In the genomic region with DNA sequence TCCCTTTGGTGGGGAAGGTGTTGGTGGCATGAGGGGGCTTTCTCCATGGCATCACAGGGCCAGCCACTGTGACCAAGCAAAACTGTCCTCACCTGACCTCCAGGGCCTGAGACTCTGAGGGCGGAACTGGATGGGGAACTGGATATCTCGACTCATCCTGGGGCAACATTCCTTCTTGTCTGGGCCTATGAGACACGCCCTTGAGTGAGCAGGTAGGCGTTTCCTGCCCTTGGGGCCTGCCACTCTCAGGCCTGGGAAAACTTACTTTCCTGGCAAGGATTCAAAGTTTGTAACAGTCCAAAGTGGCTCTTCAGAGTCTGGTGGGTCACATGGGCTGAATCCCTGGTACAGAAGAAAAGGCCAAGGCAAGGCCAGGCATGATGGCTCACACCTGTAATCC, we compare ENCODE assay signal across 13 cellular contexts. TPM values are rescaled to one million over a fixed set of nuclear protein-coding genes. Genes with fewer than 3 reads are reported as not detected.
DNase-seq lines count a peak whose midpoint lies in the region; ATAC-seq and TF ChIP-seq lines count a peak whose summit lies in the region.
"Had no signal": no experiment of that assay in that cellular context is flagged by ENCODE, and none has a peak within 500 bp of the region (broad histone marks: within the 10 kb centered on the region; RNA-seq: fewer than 3 reads in every experiment).

No MANE protein-coding gene starts in this region.

- 78% methylated on average over 3 of the region's 4 CpGs; no CpG with 5 or more reads in 1 of the 2 experiments for WGBS in IMR-90 (ENCODE audit: extremely low coverage in 2 of 2, insufficient read length in 1 of 2), 2 experiments
- 57 to 73% methylated on average over 4 of the region's 4 CpGs for WGBS in lung, 2 donors

- H3K79me1 ChIP-seq in IMR-90 (ENCODE audit: low read depth in 1 of 2, low read length in 2 of 2), result no peaks in the 10 kb centered on the region

- no peak overlapping the region for H2AK9ac ChIP-seq in IMR-90 (replicated peaks; ENCODE audit: low read depth, low read length, poor library complexity)

- peaks cover 1% of the 10 kb centered on the region; the same call in 1 of the 2 replicates for H3K9me3 ChIP-seq in IMR-90 (ENCODE audit: control insufficient read depth, insufficient read depth, low read length)
- no peaks in the 10 kb centered on the region for H3K9me3 ChIP-seq in lung (ENCODE audit: control insufficient read depth in 2 of 2, insufficient read depth in 1 of 2, low read length in 1 of 2)

- H3K18ac ChIP-seq in IMR-90 (ENCODE audit: low read depth, low read length), result no peak overlapping the region

- no peak overlapping the region for H4K8ac ChIP-seq in IMR-90 (ENCODE audit: low read depth in 2 of 2, low read length in 2 of 2)

- H3K9ac ChIP-seq in IMR-90 (ENCODE audit: low read depth, low read length), result no peak overlapping the region

- dilution Hi-C loops in IMR-90 (cut with HindIII; ENCODE audit: low sequenced_read_pairs, unreplicated experiment), result no loop called here

- H3K27me3 ChIP-seq in IMR-90 (ENCODE audit: control insufficient read depth, insufficient read depth, low read length) (no peaks in the 10 kb centered on the region), lung (ENCODE audit: control insufficient read depth, insufficient read depth) (no peaks in the 10 kb centered on the region)

- CTCF ChIA-PET in IMR-90 (lab: Yijun Ruan, JAX), result no interaction called here

- no peaks in the 10 kb centered on the region for H3K9me3 Mint-ChIP-seq in endothelial cell (ENCODE audit: unreplicated experiment)
- H3K9me3 Mint-ChIP-seq: activated CD4-positive, alpha-beta memory T cell treated with anti-CD3 and anti-CD28 coated beads, Interleukin-2, amount 10 ng/mL, durations not matched to agents 7 days and 5 days had no signal

- no peak overlapping the region for H3K4ac ChIP-seq in IMR-90 (ENCODE audit: low read depth, low read length)

- H3K9me1 ChIP-seq in IMR-90 (ENCODE audit: insufficient read depth, low read length), result peaks cover 3% of the 10 kb centered on the region; the same call in 1 of the 2 replicates

- 0 out of 2 replicates have a peak overlapping the region, but pooled peaks have one; percentile 8 for H3K14ac ChIP-seq in IMR-90 (replicated peaks; ENCODE audit: low read depth, low read length)

- H2BK120ac ChIP-seq in IMR-90 (ENCODE audit: low read depth, low read length), result no peak overlapping the region

- intact Hi-C loops in IMR-90 (cut with micrococcal nuclease), result no loop called here

- no peaks in the 10 kb centered on the region for H3K36me3 Mint-ChIP-seq in endothelial cell (ENCODE audit: low read depth, unreplicated experiment)

- no peak overlapping the region for H2AK5ac ChIP-seq in IMR-90 (ENCODE audit: low read depth, low read length)

- peaks cover 7% of the 10 kb centered on the region for H3K27me3 Mint-ChIP-seq in endothelial cell (ENCODE audit: unreplicated experiment)
- H3K27me3 Mint-ChIP-seq: CD4-positive, alpha-beta memory T cell had no signal

- TF ChIP-seq CTCF in IMR-90 (conservative IDR thresholded peaks at IDR 0.05; ENCODE audit: low read depth, low read length) (no peak), cardiac fibroblast (IDR thresholded peaks at IDR 0.05; ENCODE audit: low read depth, low read length) (no peak), lung (IDR thresholded peaks at IDR 0.05; ENCODE audit: control extremely low read depth, extremely low read depth) (no peak), endothelial cell (IDR thresholded peaks at IDR 0.05; ENCODE audit: unreplicated experiment) (no peak), GM10266 (IDR thresholded peaks at IDR 0.05; ENCODE audit: control insufficient read depth, insufficient read depth, low read depth, missing control alignments) (no peak)

- H3K4me3 ChIP-seq in IMR-90 (ENCODE audit: insufficient read depth, low read depth, low read length) (no peak overlapping the region), cardiac fibroblast (replicated peaks in 1 of 2; ENCODE audit: low read depth in 2 of 2, low read length in 2 of 2) (no peak overlapping the region), lung (no peak overlapping the region)

- no peak overlapping the region for H3K4me2 ChIP-seq in IMR-90 (ENCODE audit: low read depth, low read length)

- in situ Hi-C loops in IMR-90 (cut with MboI; ENCODE audit: low sequenced_read_pairs), result loop anchor here (10.0 kb wide), 1 partner anchor 207 kb away; no protein-coding TSS in a partner anchor

- no peak for TF ChIP-seq POLR2A in IMR-90 (IDR thresholded peaks at IDR 0.05; ENCODE audit: low read depth, low read length)

- DNase-seq in COLO829 (ENCODE audit: low spot score) (peak; percentile 42), IMR-90 (peak; percentile 17), cardiac fibroblast (ENCODE audit: low read depth in 2 of 2) (peak; percentile 39 to 53), lung (ENCODE audit: low spot score) (peak; percentile 79), endothelial cell (ENCODE audit: low spot score) (no peak), NCI-H524 treated with DMSO at 0.1 percent for 48 hours (lab: John Stamatoyannopoulos, UW) (no peak), GM10266 (ENCODE audit: extremely low spot score) (no peak)
- DNase-seq: activated CD4-positive, alpha-beta memory T cell treated with anti-CD3 and anti-CD28 coated beads, Interleukin-2, amount 10 ng/mL, durations not matched to agents 7 days and 5 days; CD4-positive, alpha-beta memory T cell; NCI-H1436 treated with DMSO at 0.1 percent for 48 hours; RPMI8226; stimulated activated CD4-positive, alpha-beta T cell treated with anti-CD3 and anti-CD28 coated beads, Interleukin-2, amount 100 ng/mL, for 24 hours had no signal

- no peak overlapping the region for H3K4me3 Mint-ChIP-seq in endothelial cell (ENCODE audit: unreplicated experiment)
- H3K4me3 Mint-ChIP-seq: activated CD4-positive, alpha-beta memory T cell treated with anti-CD3 and anti-CD28 coated beads, Interleukin-2, amount 10 ng/mL, durations not matched to agents 7 days and 5 days; CD4-positive, alpha-beta memory T cell had no signal

- BruUV-seq in IMR-90 (replicated peaks; lab: Mats Ljungman, UMichigan), result no TSS peak

- no peak for TF ChIP-seq RAD21 in IMR-90 (IDR thresholded peaks at IDR 0.05; ENCODE audit: low read length)

- H4K20me1 ChIP-seq in IMR-90 (ENCODE audit: insufficient read depth, low read length), result no peaks in the 10 kb centered on the region

- POLR2A ChIA-PET in IMR-90 (lab: Charles Lee; ENCODE audit: unreplicated experiment), result no interaction called here

- H3K56ac ChIP-seq in IMR-90 (ENCODE audit: extremely low read depth, insufficient read depth, low read length), result no peak overlapping the region

- H3K27ac Mint-ChIP-seq in endothelial cell (ENCODE audit: unreplicated experiment), result no peak overlapping the region
- H3K27ac Mint-ChIP-seq: activated CD4-positive, alpha-beta memory T cell treated with anti-CD3 and anti-CD28 coated beads, Interleukin-2, amount 10 ng/mL, durations not matched to agents 7 days and 5 days had no signal

- no peak overlapping the region for H3K23ac ChIP-seq in IMR-90 (ENCODE audit: low read depth, low read length)

- H2AFZ ChIP-seq in IMR-90 (replicated peaks; ENCODE audit: low read length, poor library complexity), result peak overlapping the region; percentile 47

- ATAC-seq in IMR-90 (ENCODE audit: low read depth) (no peak), lung (ENCODE audit: insufficient read depth, low FRiP score) (peak; percentile 82), HG03280 (IDR thresholded peaks at IDR 0.05; ENCODE audit: unreplicated experiment) (no peak)

- H3K27ac ChIP-seq in IMR-90 (ENCODE audit: insufficient read depth, low read length) (no peak overlapping the region), lung (ENCODE audit: low read depth in 1 of 2, low read length in 1 of 2) (no peak overlapping the region)

- H2BK20ac ChIP-seq in IMR-90 (ENCODE audit: low read depth, low read length), result no peak overlapping the region

- H4K5ac ChIP-seq in IMR-90 (ENCODE audit: low read depth, low read length), result no peak overlapping the region

- no peak overlapping the region for H2BK5ac ChIP-seq in IMR-90 (ENCODE audit: low read depth, low read length, poor library complexity, severe bottlenecking)

- H3K4me1 ChIP-seq in IMR-90 (ENCODE audit: control insufficient read depth, insufficient read depth, low read length) (no peaks in the 10 kb centered on the region), lung (ENCODE audit: control insufficient read depth in 2 of 2, insufficient read depth in 2 of 2, low read length in 2 of 2) (peaks cover 0 to 2% of the 10 kb centered on the region in 2 donors)

- no peak overlapping the region for H2BK15ac ChIP-seq in IMR-90 (ENCODE audit: low read depth, low read length)

- H3K4me1 Mint-ChIP-seq in endothelial cell (ENCODE audit: unreplicated experiment), result no peaks in the 10 kb centered on the region
- H3K4me1 Mint-ChIP-seq: activated CD4-positive, alpha-beta memory T cell treated with anti-CD3 and anti-CD28 coated beads, Interleukin-2, amount 10 ng/mL, durations not matched to agents 7 days and 5 days; CD4-positive, alpha-beta memory T cell had no signal

- no peak overlapping the region for H4K91ac ChIP-seq in IMR-90 (ENCODE audit: insufficient read depth, low read depth, low read length)

- no peaks in the 10 kb centered on the region for H3K36me3 ChIP-seq in IMR-90 (ENCODE audit: control insufficient read depth, insufficient read depth, low read length)
- H3K36me3 ChIP-seq in lung (ENCODE audit: control insufficient read depth in 2 of 2, insufficient read depth in 2 of 2, low read length in 2 of 2), result no peaks in the 10 kb centered on the region

RNA-seq across cellular contexts. Expression of a gene that starts 9.6 kb away (rescaled TPM):
- total RNA-seq in IMR-90 (2012; rRNA removed), result 5.6 and 37.2 TPM in 2 replicates
- polyA plus RNA-seq in IMR-90 (2012; rRNA removed), result 117 and 170 TPM in 2 replicates
- 21.5 and 26.9 TPM in 2 replicates for polyA plus RNA-seq in IMR-90 (2012; cell fraction: cytosol; rRNA removed)
- 12.7 and 14.1 TPM in 2 replicates for polyA plus RNA-seq in IMR-90 (2012; cell fraction: nucleus; rRNA removed; ENCODE audit: low replicate concordance)
- total RNA-seq in lung, result 100 to 1,000 TPM in 1 of 2 donors, 10 to 100 TPM in 1; 39.3 to 248 TPM
- polyA plus RNA-seq in lung, result 100 to 1,000 TPM; 364 to 989 TPM
- total RNA-seq in endothelial cell (ENCODE audit: unreplicated experiment), result 2.3 TPM

RNA-seq across cellular contexts. Expression of a gene that starts 22.3 kb away (rescaled TPM):
- total RNA-seq in IMR-90 (2012; rRNA removed) (not detected in 2 replicates), lung (1 to 10 TPM in 1 of 2 donors, not detected in 1; 4.4 TPM), endothelial cell (ENCODE audit: unreplicated experiment) (not detected)
- polyA plus RNA-seq in IMR-90 (2012; rRNA removed) (not detected in 2 replicates), lung (10 to 100 TPM in 1 of 2 donors, 1 to 10 TPM in 1; 1.9 to 10.3 TPM)
- polyA plus RNA-seq in IMR-90 (2012; cell fraction: cytosol; rRNA removed), result not detected in 2 replicates
- not detected in 2 replicates for polyA plus RNA-seq in IMR-90 (2012; cell fraction: nucleus; rRNA removed; ENCODE audit: low replicate concordance)
- total RNA-seq: activated CD4-positive, alpha-beta memory T cell treated with anti-CD3 and anti-CD28 coated beads, Interleukin-2, amount 10 ng/mL, durations not matched to agents 7 days and 5 days had no signal
- polyA plus RNA-seq: CD4-positive, alpha-beta memory T cell had no signal

RNA-seq across cellular contexts. Expression of a gene that starts 24.0 kb away (rescaled TPM):
- total RNA-seq in IMR-90 (2012; rRNA removed), result not detected in 2 replicates
- polyA plus RNA-seq in IMR-90 (2012; rRNA removed), result 0.48 and 0.56 TPM in 2 replicates
- 0.62 TPM in 1 of 2 replicates, not detected in the other for polyA plus RNA-seq in IMR-90 (2012; cell fraction: cytosol; rRNA removed)
- polyA plus RNA-seq in IMR-90 (2012; cell fraction: nucleus; rRNA removed; ENCODE audit: low replicate concordance), result not detected in 2 replicates
- total RNA-seq in lung, result 10 to 100 TPM in 1 of 2 donors, 1 to 10 TPM in 1; 3.5 to 38.1 TPM
- polyA plus RNA-seq in lung, result 100 to 1,000 TPM; 118 to 140 TPM
- not detected for total RNA-seq in endothelial cell (ENCODE audit: unreplicated experiment)
- total RNA-seq: CD4-positive, alpha-beta memory T cell had no signal

RNA-seq across cellular contexts. Expression of a gene that starts 34.1 kb away (rescaled TPM):
- total RNA-seq in IMR-90 (2012; rRNA removed) (not detected in 2 replicates), lung (10 to 100 TPM in 1 of 2 donors, 1 to 10 TPM in 1; 3.6 to 30.9 TPM), endothelial cell (ENCODE audit: unreplicated experiment) (not detected)
- polyA plus RNA-seq in IMR-90 (2012; rRNA removed) (0.56 and 1.1 TPM in 2 replicates), lung (10 to 100 TPM; 10.9 to 42.0 TPM)
- 0.73 and 0.95 TPM in 2 replicates for polyA plus RNA-seq in IMR-90 (2012; cell fraction: cytosol; rRNA removed)
- polyA plus RNA-seq in IMR-90 (2012; cell fraction: nucleus; rRNA removed; ENCODE audit: low replicate concordance), result 0.07 and 0.26 TPM in 2 replicates

RNA-seq across cellular contexts. Expression of a gene that starts 38.0 kb away (rescaled TPM):
- total RNA-seq in IMR-90 (2012; rRNA removed) (70.3 and 72.6 TPM in 2 replicates), lung (10 to 100 TPM; 58.5 to 59.9 TPM), endothelial cell (ENCODE audit: unreplicated experiment) (92.9 TPM)
- polyA plus RNA-seq in IMR-90 (2012; rRNA removed) (54.6 and 55.3 TPM in 2 replicates), lung (10 to 100 TPM; 27.4 to 43.9 TPM)
- 22.3 and 25.1 TPM in 2 replicates for polyA plus RNA-seq in IMR-90 (2012; cell fraction: cytosol; rRNA removed)
- polyA plus RNA-seq in IMR-90 (2012; cell fraction: nucleus; rRNA removed; ENCODE audit: low replicate concordance), result 38.7 and 57.2 TPM in 2 replicates

Comparison
In these comparisons a context has a peak if more than half of its experiments do, and no peak if none do; other contexts are left out.
1. DNase-seq: peak in COLO829 (single experiment), IMR-90 (single experiment), cardiac fibroblast (2 of 2) and lung (single experiment); none in endothelial cell (single experiment), NCI-H524 treated with DMSO at 0.1 percent for 48 hours (single experiment) and GM10266 (single experiment).